18 cellular contexts compared by ENCODE assay signal in the genomic region with DNA sequence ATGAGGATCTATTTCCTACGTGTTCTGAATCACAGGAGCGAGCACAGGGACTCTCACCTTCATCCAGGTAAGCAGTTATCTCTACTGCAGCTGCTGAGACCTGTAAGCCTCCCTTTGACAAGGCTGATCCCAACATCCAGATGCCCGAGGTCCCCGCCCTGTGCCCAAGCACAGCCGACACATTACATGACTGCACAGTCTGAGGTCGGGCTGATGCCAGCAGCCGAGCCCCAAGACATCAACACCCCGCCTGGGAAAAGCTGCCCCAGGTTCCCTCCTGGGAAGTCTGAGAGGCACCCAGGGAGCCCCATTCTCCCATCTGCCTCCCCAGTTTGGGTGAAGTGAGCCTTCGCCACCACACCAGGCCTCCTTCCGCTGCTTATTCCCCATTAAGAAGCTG.
A peak's percentile ranks its signal among the peaks of the same experiment; 100 is the strongest.
DNase-seq lines count a peak whose midpoint lies in the region; ATAC-seq and TF ChIP-seq lines count a peak whose summit lies in the region.
"Had no signal": no experiment of that assay in that cellular context is flagged by ENCODE, and none has a peak within 500 bp of the region (broad histone marks: within the 10 kb centered on the region; RNA-seq: fewer than 3 reads in every experiment).

No MANE protein-coding gene starts in this region.

- H3K9me3 Mint-ChIP-seq in endothelial cell (ENCODE audit: unreplicated experiment) (no peaks in the 10 kb centered on the region), osteocyte (ENCODE audit: unreplicated experiment) (no peaks in the 10 kb centered on the region)
- H3K9me3 Mint-ChIP-seq in CD4-positive, alpha-beta T cell, result no peaks in the 10 kb centered on the region
- H3K9me3 Mint-ChIP-seq: CD8-positive, alpha-beta T cell had no signal

- peaks cover 12% of the 10 kb centered on the region for H3K4me1 Mint-ChIP-seq in endothelial cell (ENCODE audit: unreplicated experiment)
- peaks cover 23% of the 10 kb centered on the region for H3K4me1 Mint-ChIP-seq in osteocyte (ENCODE audit: unreplicated experiment)
- H3K4me1 Mint-ChIP-seq in CD4-positive, alpha-beta T cell (ENCODE audit: low read depth), result no peaks in the 10 kb centered on the region
- H3K4me1 Mint-ChIP-seq: B cell had no signal

- H3K27ac Mint-ChIP-seq in endothelial cell (ENCODE audit: unreplicated experiment) (peak overlapping the region; percentile 13), osteocyte (ENCODE audit: unreplicated experiment) (peak overlapping the region; percentile 38)
- no peak overlapping the region for H3K27ac Mint-ChIP-seq in CD4-positive, alpha-beta T cell
- H3K27ac Mint-ChIP-seq: B cell; CD8-positive, alpha-beta T cell had no signal

- no peak overlapping the region for H3K4me2 ChIP-seq in hepatocyte

- H3K9me3 ChIP-seq in tibial artery (no peaks in the 10 kb centered on the region), hepatocyte (ENCODE audit: low read depth) (no peaks in the 10 kb centered on the region)
- no peaks in the 10 kb centered on the region for H3K9me3 ChIP-seq in CD4-positive, alpha-beta T cell (ENCODE audit: control insufficient read depth, low read length)
- H3K9me3 ChIP-seq: Caco-2 had no signal

- H3K4me1 ChIP-seq in tibial artery (peaks cover 8 to 27% (median 21%) of the 10 kb centered on the region in 4 donors), hepatocyte (ENCODE audit: insufficient read depth) (peaks cover 15% of the 10 kb centered on the region)

- POLR2A ChIA-PET in CD4-positive, alpha-beta T cell (lab: Charles Lee), result no interaction called here

- 97% methylated on average over 10 of the region's 10 CpGs for WGBS in hepatocyte (ENCODE audit: low lambda C conversion rate, missing lambda C conversion rate)

- no peak for TF ChIP-seq CTCF in endothelial cell (IDR thresholded peaks at IDR 0.05; ENCODE audit: unreplicated experiment)
- TF ChIP-seq CTCF in osteocyte (IDR thresholded peaks at IDR 0.05), result no peak
- no peak for TF ChIP-seq CTCF in tibial artery (IDR thresholded peaks at IDR 0.05)
- no peak for TF ChIP-seq CTCF in CD4-positive, alpha-beta T cell (IDR thresholded peaks at IDR 0.05)
- TF ChIP-seq CTCF in hepatocyte (IDR thresholded peaks at IDR 0.05; ENCODE audit: poor library complexity), result no peak

- CTCF ChIA-PET in CD4-positive, alpha-beta T cell (lab: Charles Lee), result no interaction called here

- H2AFZ ChIP-seq in hepatocyte, result no peak overlapping the region
- H2AFZ ChIP-seq: GM23248 had no signal

- no peaks in the 10 kb centered on the region for H3K9me2 ChIP-seq in hepatocyte (replicated peaks; ENCODE audit: insufficient read depth)

- H3K27me3 Mint-ChIP-seq in endothelial cell (ENCODE audit: unreplicated experiment) (peaks cover 11% of the 10 kb centered on the region), osteocyte (ENCODE audit: unreplicated experiment) (no peaks in the 10 kb centered on the region)
- peaks cover 18% of the 10 kb centered on the region for H3K27me3 Mint-ChIP-seq in CD4-positive, alpha-beta T cell
- H3K27me3 Mint-ChIP-seq: B cell had no signal

- H3K4me3 Mint-ChIP-seq in endothelial cell (ENCODE audit: unreplicated experiment) (no peak overlapping the region), osteocyte (ENCODE audit: unreplicated experiment) (no peak overlapping the region)
- H3K4me3 Mint-ChIP-seq in CD4-positive, alpha-beta T cell, result no peak overlapping the region
- H3K4me3 Mint-ChIP-seq: B cell; CD8-positive, alpha-beta T cell had no signal

- intact Hi-C loops in tibial artery (cut with DNase I; ENCODE audit: low total_unique reads), result loop anchor here (10.0 kb wide), 1 partner anchor 504 kb away; a partner anchor contains a TSS
- intact Hi-C loops in CD4-positive, alpha-beta T cell (cut with DNase I, micrococcal nuclease), result no loop called here

- no peaks in the 10 kb centered on the region for H4K20me1 ChIP-seq in hepatocyte (ENCODE audit: insufficient read depth, poor library complexity, severe bottlenecking)

- no peak overlapping the region for H3K4me3 ChIP-seq in tibial artery
- H3K4me3 ChIP-seq in hepatocyte, result no peak overlapping the region
- H3K4me3 ChIP-seq: GM23248 had no signal

- H3K36me3 ChIP-seq in tibial artery, result peaks cover 73 to 79% (median 74%) of the 10 kb centered on the region in 3 donors
- H3K36me3 ChIP-seq in hepatocyte (replicated peaks; ENCODE audit: insufficient read depth, low read depth), result no peaks in the 10 kb centered on the region

- no peak for ATAC-seq in CD4-positive, alpha-beta T cell (ENCODE audit: poor library complexity)
- ATAC-seq: CD8-positive, alpha-beta T cell had no signal

- DNase-seq in activated CD8-positive, alpha-beta memory T cell treated with anti-CD3 and anti-CD28 coated beads, Interleukin-2, amount 50 U/mL, for 48 hours, result peak; percentile 23
- DNase-seq in activated CD8-positive, alpha-beta memory T cell treated with anti-CD3 and anti-CD28 coated beads, Interleukin-2, amount 50 U/mL, for 4 hours, result no peak
- DNase-seq in endothelial cell (ENCODE audit: low spot score) (no peak), osteocyte (ENCODE audit: extremely low spot score, unreplicated experiment) (peak; percentile 56), tibial artery (no peak), NCI-H82 treated with DMSO at 0.1 percent for 48 hours (lab: John Stamatoyannopoulos, UW; ENCODE audit: unreplicated experiment) (no peak), hepatocyte (ENCODE audit: low spot score) (no peak)
- DNase-seq in CD4-positive, alpha-beta T cell, result no peak
- DNase-seq: C1 segment of cervical spinal cord; Caco-2; CD8-positive, alpha-beta T cell; DMS153; DND-41; GM23248; H7; HCEC 1CT had no signal

- H3K36me3 Mint-ChIP-seq in endothelial cell (ENCODE audit: low read depth, unreplicated experiment) (peaks cover 74% of the 10 kb centered on the region), osteocyte (ENCODE audit: unreplicated experiment) (peaks cover 61% of the 10 kb centered on the region)
- no peaks in the 10 kb centered on the region for H3K36me3 Mint-ChIP-seq in CD4-positive, alpha-beta T cell (ENCODE audit: low read depth)
- H3K36me3 Mint-ChIP-seq: CD8-positive, alpha-beta T cell had no signal

- no peaks in the 10 kb centered on the region for H3K79me2 ChIP-seq in hepatocyte

- H3K27me3 ChIP-seq in tibial artery, result no peaks in the 10 kb centered on the region
- no peaks in the 10 kb centered on the region for H3K27me3 ChIP-seq in CD4-positive, alpha-beta T cell (ENCODE audit: control insufficient read depth, insufficient read depth, low read length)
- H3K27me3 ChIP-seq in hepatocyte, result no peaks in the 10 kb centered on the region

- H3K27ac ChIP-seq in tibial artery, result peak overlapping the region; percentile 4 to 16
- H3K27ac ChIP-seq in CD4-positive, alpha-beta T cell (ENCODE audit: low read depth, low read length), result no peak overlapping the region
- H3K27ac ChIP-seq in hepatocyte, result no peak overlapping the region
- H3K27ac ChIP-seq: 22Rv1, GM23248 had no signal

Comparison
In these comparisons a context has a peak if more than half of its experiments do, and no peak if none do; other contexts are left out.
1. DNase-seq: peak in activated CD8-positive, alpha-beta memory T cell treated with anti-CD3 and anti-CD28 coated beads, Interleukin-2, amount 50 U/mL, for 48 hours (single experiment) and osteocyte (single experiment); none in activated CD8-positive, alpha-beta memory T cell treated with anti-CD3 and anti-CD28 coated beads, Interleukin-2, amount 50 U/mL, for 4 hours (single experiment), endothelial cell (single experiment), tibial artery (0 of 2), NCI-H82 treated with DMSO at 0.1 percent for 48 hours (single experiment), CD4-positive, alpha-beta T cell (0 of 10) and hepatocyte (single experiment).
2. H3K27ac ChIP-seq: peak in tibial artery (2 of 2); none in CD4-positive, alpha-beta T cell (single experiment) and hepatocyte (single experiment).